ENCODE assay signal across 8 cellular contexts in genomic region chr3:63864008-63864871, GRCh38. TPM values are rescaled to one million over a fixed set of nuclear protein-coding genes. Genes with fewer than 3 reads are reported as not detected.
DNase-seq lines count a peak whose midpoint lies in the region; ATAC-seq and TF ChIP-seq lines count a peak whose summit lies in the region.

No MANE protein-coding gene starts in this region.

- no peaks in the 10 kb centered on the region for H3K9me3 ChIP-seq in OCI-LY7 (ENCODE audit: low read length)
- no peaks in the 10 kb centered on the region for H3K9me3 ChIP-seq in parathyroid adenoma (ENCODE audit: control insufficient read depth, low read length)

- TF ChIP-seq CTCF in OCI-LY7 (conservative IDR thresholded peaks at IDR 0.05; ENCODE audit: low read length) = no peak
- no peak for TF ChIP-seq CTCF in parathyroid adenoma (IDR thresholded peaks at IDR 0.05)

- H3K27me3 ChIP-seq in parathyroid adenoma (ENCODE audit: control insufficient read depth, insufficient read depth, low read length) = no peaks in the 10 kb centered on the region

- peak; percentile 55 for DNase-seq in NCI-H748 (lab: John Stamatoyannopoulos, UW; ENCODE audit: unreplicated experiment)
- DNase-seq in NCI-H748 treated with DMSO at 0.1 percent for 48 hours (lab: John Stamatoyannopoulos, UW) = no peak
- DNase-seq in OCI-LY7 (ENCODE audit: low spot score) = peak; percentile 57
- DNase-seq in activated naive CD4-positive, alpha-beta T cell (lab: John Stamatoyannopoulos, UW) = peak in 3 of 4 experiments; percentile 12 to 36 (median 24)
- peak; percentile 70 for DNase-seq in Right ventricle myocardium inferior (ENCODE audit: missing footprints)
- peak; percentile 52 for DNase-seq in ureter (ENCODE audit: low spot score)

- CTCF ChIA-PET in OCI-LY7 (lab: Charles Lee; ENCODE audit: unreplicated experiment) = no interaction called here

- intact Hi-C loops in OCI-LY7 (cut with micrococcal nuclease; ENCODE audit: unreplicated experiment) = loop anchor here (5.0 kb wide), 1 partner anchor 48 kb away; the partner anchor contains the start of gene SCAANT1
- intact Hi-C loops in Right ventricle myocardium inferior (cut with DNase I) = no loop called here

- peak overlapping the region; percentile 74 for H3K4me3 ChIP-seq in OCI-LY7 (ENCODE audit: low read depth, low read length, poor library complexity, severe bottlenecking)
- H3K4me3 ChIP-seq in parathyroid adenoma (ENCODE audit: low read depth, low read length) = peak overlapping the region; percentile 65

- ATAC-seq in HG02840 (IDR thresholded peaks at IDR 0.05; ENCODE audit: low FRiP score, unreplicated experiment) (peak; percentile 38), Right ventricle myocardium inferior (peak; percentile 60)

- H3K79me2 ChIP-seq in OCI-LY7 (ENCODE audit: insufficient read depth, low read depth, low read length) = peaks cover 93% of the 10 kb centered on the region
- peaks cover 11% of the 10 kb centered on the region for H3K79me2 ChIP-seq in parathyroid adenoma

- peaks cover 28% of the 10 kb centered on the region for H3K36me3 ChIP-seq in OCI-LY7 (ENCODE audit: insufficient read depth, low read length)
- H3K36me3 ChIP-seq in parathyroid adenoma (ENCODE audit: control insufficient read depth, insufficient read depth, low read length) = no peaks in the 10 kb centered on the region

- POLR2A ChIA-PET in OCI-LY7 (lab: Charles Lee) = interaction anchor here (0.7 kb wide), 1 partner anchor 13 kb away, joined by 4 read pairs; no protein-coding TSS in a partner anchor

- no TSS peak for BruUV-seq in OCI-LY7 (replicated peaks; lab: Mats Ljungman, UMichigan)

- peak overlapping the region; percentile 41 for H3K9ac ChIP-seq in parathyroid adenoma

- H3K9me2 ChIP-seq in OCI-LY7 (ENCODE audit: insufficient read depth, low read length) = no peaks in the 10 kb centered on the region

- H3K4me2 ChIP-seq in OCI-LY7 (ENCODE audit: low read length) (peak overlapping the region; percentile 87), parathyroid adenoma (ENCODE audit: low read length) (peak overlapping the region; percentile 75)

- H4K20me1 ChIP-seq in OCI-LY7 (ENCODE audit: insufficient read depth, low read length) = peaks cover 10% of the 10 kb centered on the region

- H3K27ac ChIP-seq in OCI-LY7 (ENCODE audit: low read depth, low read length, poor library complexity, severe bottlenecking) (peak overlapping the region; percentile 65), parathyroid adenoma (peak overlapping the region; percentile 57)

- peak overlapping the region; percentile 15 for H2AFZ ChIP-seq in OCI-LY7 (ENCODE audit: low read length)
- H2AFZ ChIP-seq in parathyroid adenoma = peak overlapping the region; percentile 78

- H3K4me1 ChIP-seq in OCI-LY7 (ENCODE audit: insufficient read depth, low read length, poor library complexity, severe bottlenecking) (peaks cover 21% of the 10 kb centered on the region), parathyroid adenoma (no peaks in the 10 kb centered on the region)

RNA-seq across cellular contexts. Expression of gene ATXN7, which starts 0.6 kb away (rescaled TPM):
- 14.3 and 15.2 TPM in 2 replicates for total RNA-seq in OCI-LY7 (2014; rRNA removed; shearing (Covaris generic))
- total RNA-seq in OCI-LY7 (2022) = 35.2 and 42.2 TPM in 2 replicates
- total RNA-seq in Right ventricle myocardium inferior = 9.3 TPM
- 61.8 TPM for total RNA-seq in ureter

RNA-seq across cellular contexts. Expression of gene THOC7, which starts 0.6 kb away (rescaled TPM):
- 62.2 and 62.9 TPM in 2 replicates for total RNA-seq in OCI-LY7 (2014; rRNA removed; shearing (Covaris generic))
- 101 and 103 TPM in 2 replicates for total RNA-seq in OCI-LY7 (2022)
- 79.1 TPM for total RNA-seq in Right ventricle myocardium inferior
- total RNA-seq in ureter = 69.0 TPM

RNA-seq across cellular contexts. Expression of gene C3orf49, which starts 45.1 kb away (rescaled TPM):
- total RNA-seq in OCI-LY7 (2014; rRNA removed; shearing (Covaris generic)) = not detected in 2 replicates
- not detected in 2 replicates for total RNA-seq in OCI-LY7 (2022)
- total RNA-seq in Right ventricle myocardium inferior = not detected
- total RNA-seq in ureter = not detected

RNA-seq across cellular contexts. Expression of gene SCAANT1, which starts 47.9 kb away (rescaled TPM):
- not detected in 2 replicates for total RNA-seq in OCI-LY7 (2014; rRNA removed; shearing (Covaris generic))
- total RNA-seq in OCI-LY7 (2022) (not detected in 2 replicates), Right ventricle myocardium inferior (not detected), ureter (not detected)
